8 cellular contexts compared by ENCODE assay signal in genomic region chr1:6701437-6702153, GRCh38.
DNase-seq lines count a peak whose midpoint lies in the region; ATAC-seq and TF ChIP-seq lines count a peak whose summit lies in the region.

Gene DNAJC11 (minus strand): TSS chr1:6701816. CDS start chr1:6701800, 16 bp downstream.

- peak; percentile 45 for TF ChIP-seq CTCF in AG09319 (IDR thresholded peaks at IDR 0.05; ENCODE audit: low read depth, low read length)

- ATAC-seq in GM18909 (IDR thresholded peaks at IDR 0.05; ENCODE audit: poor library complexity, unreplicated experiment) (peak; percentile 91), HG03159 (IDR thresholded peaks at IDR 0.05; ENCODE audit: unreplicated experiment) (peak; percentile 92)

- DNase-seq in AG09319 (ENCODE audit: extremely low read depth, low read depth) (peak; percentile 62), NCI-H226 (peak; percentile 82), islet precursor cell (peak; percentile 93)
- peak; percentile 82 for DNase-seq in activated CD4-positive, CD25-positive, alpha-beta regulatory T cell treated with anti-CD3 and anti-CD28 coated beads, Interleukin-2, amount 50 U/mL, for 16 hours (ENCODE audit: low read depth, low spot score)
- peak; percentile 92 for DNase-seq in central memory CD4-positive, alpha-beta T cell
- DNase-seq in stimulated activated CD4-positive, alpha-beta T cell treated with anti-CD3 and anti-CD28 coated beads, Interleukin-12 subunit alpha, Interleukin-12 subunit beta, amount 100 ng/mL, for 48 hours (ENCODE audit: low read depth in 2 of 3, low spot score in 1 of 3): peak; percentile 81 to 84 (median 82)

Comparison
In these comparisons a context has a peak if more than half of its experiments do, and no peak if none do; other contexts are left out.
1. Peak in every context shown above with its lines: DNase-seq and ATAC-seq.